ENCODE assay signal across 9 cellular contexts in the genomic region with DNA sequence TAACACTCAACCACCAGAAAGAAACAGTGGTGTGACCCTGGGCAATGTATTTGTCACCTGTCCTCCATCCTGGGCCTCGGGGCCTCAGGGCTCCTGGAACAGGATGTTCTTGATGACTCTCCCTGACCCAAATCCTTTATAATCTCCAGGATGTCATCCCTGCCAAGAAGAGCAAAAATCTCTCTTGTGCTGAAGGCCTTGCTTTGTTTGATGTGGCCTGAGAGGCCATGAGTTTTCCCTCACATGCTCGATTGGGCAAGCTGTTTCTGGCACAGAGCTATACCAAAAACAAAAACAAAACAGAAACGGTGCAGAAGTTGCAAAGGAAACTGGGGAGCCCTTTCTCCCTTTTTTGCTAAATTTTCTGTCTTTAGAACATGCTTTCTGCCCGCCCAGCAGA. TPM values are rescaled to one million over a fixed set of nuclear protein-coding genes. Genes with fewer than 3 reads are reported as not detected.
DNase-seq lines count a peak whose midpoint lies in the region; ATAC-seq and TF ChIP-seq lines count a peak whose summit lies in the region.
"Had no signal": no experiment of that assay in that cellular context is flagged by ENCODE, and none has a peak within 500 bp of the region (broad histone marks: within the 10 kb centered on the region; RNA-seq: fewer than 3 reads in every experiment).

No MANE protein-coding gene starts in this region.

- H3K4ac ChIP-seq in mesendoderm (ENCODE audit: low read depth, low read length), result no peak overlapping the region

- ATAC-seq in Right ventricle myocardium inferior, result peak; percentile 89

- H2AK5ac ChIP-seq in mesendoderm (ENCODE audit: low read length), result no peak overlapping the region

- no peak overlapping the region for H3K23ac ChIP-seq in mesendoderm (ENCODE audit: low read length)

- H3K27ac Mint-ChIP-seq in endodermal cell, result no peak overlapping the region

- H3K27me3 Mint-ChIP-seq in endodermal cell (ENCODE audit: insufficient read depth), result no peaks in the 10 kb centered on the region

- H3K36me3 Mint-ChIP-seq in endodermal cell (ENCODE audit: low read depth), result no peaks in the 10 kb centered on the region
- H3K36me3 Mint-ChIP-seq: CD4-positive, alpha-beta memory T cell had no signal

- WGBS in mesendoderm (ENCODE audit: extremely low coverage, insufficient coverage, low lambda C conversion rate), result no CpG with 5 or more reads among the region's 4 CpGs
- WGBS in endodermal cell (ENCODE audit: insufficient coverage in 1 of 2, insufficient read length in 1 of 2), 2 experiments, result 84 to 94% methylated on average over 4 of the region's 4 CpGs

- H3K79me2 ChIP-seq in mesendoderm (ENCODE audit: control insufficient read depth, insufficient read depth, low read length), result no peaks in the 10 kb centered on the region

- no peak overlapping the region for H3K18ac ChIP-seq in mesendoderm (ENCODE audit: low read length)

- peak in 2 of 56 donors; percentile 17 to 18 for TF ChIP-seq CTCF in dorsolateral prefrontal cortex (IDR thresholded peaks at IDR 0.05 in 54 of 56, conservative IDR thresholded peaks at IDR 0.05 in 2 of 56; ENCODE audit: low read depth in 1 of 56, partially characterized antibody in 56 of 56)
- TF ChIP-seq CTCF in endodermal cell (conservative IDR thresholded peaks at IDR 0.05), result no peak

- H3K4me2 ChIP-seq in mesendoderm (ENCODE audit: low read length), result no peak overlapping the region

- H2BK15ac ChIP-seq in mesendoderm (replicated peaks; ENCODE audit: low read depth), result no peak overlapping the region

- H2BK120ac ChIP-seq in mesendoderm (ENCODE audit: low read depth, low read length), result no peak overlapping the region

- intact Hi-C loops in Right ventricle myocardium inferior (cut with DNase I) (loop anchor here (5.0 kb wide), 1 partner anchor 37 kb away; the partner anchor contains the start of gene ST3GAL5), cardiac septum (cut with DNase I) (loop anchor here (5.0 kb wide), 1 partner anchor 73 kb away; no protein-coding TSS in a partner anchor), dorsolateral prefrontal cortex (cut with DNase I) (loop anchor here (1.0 to 10.0 kb wide), 3 partner anchors 35 to 110 kb away; partner anchors contain the start of gene ST3GAL5 (in 1 of the 2))

- no peaks in the 10 kb centered on the region for H3K9me3 ChIP-seq in endodermal cell (ENCODE audit: control insufficient read depth, low read length)

- H3K27me3 ChIP-seq in dorsolateral prefrontal cortex, result no peaks in the 10 kb centered on the region
- no peaks in the 10 kb centered on the region for H3K27me3 ChIP-seq in mesendoderm (ENCODE audit: insufficient read depth, low read length, poor library complexity)
- no peaks in the 10 kb centered on the region for H3K27me3 ChIP-seq in endodermal cell (ENCODE audit: control insufficient read depth, insufficient read depth, low read length, poor library complexity, severe bottlenecking)

- H3K4me1 ChIP-seq in mesendoderm (ENCODE audit: control insufficient read depth, low read depth, low read length), result no peaks in the 10 kb centered on the region
- H3K4me1 ChIP-seq in endodermal cell (ENCODE audit: control insufficient read depth, insufficient read depth, low read length), result peaks cover 13% of the 10 kb centered on the region

- no peak overlapping the region for H3K9ac ChIP-seq in mesendoderm (ENCODE audit: low read length)
- H3K9ac ChIP-seq in endodermal cell (ENCODE audit: extremely low read depth, low read length, poor library complexity, severe bottlenecking), result no peak overlapping the region

- H3K56ac ChIP-seq in mesendoderm (ENCODE audit: low read length), result no peak overlapping the region

- no peaks in the 10 kb centered on the region for H3K9me3 Mint-ChIP-seq in endodermal cell
- H3K9me3 Mint-ChIP-seq: CD4-positive, alpha-beta memory T cell had no signal

- no peak overlapping the region for H2BK5ac ChIP-seq in mesendoderm (ENCODE audit: low read length)

- H3K4me3 ChIP-seq in dorsolateral prefrontal cortex (peak overlapping the region in 1 of 59 donors; percentile 14), mesendoderm (ENCODE audit: low read length) (no peak overlapping the region), endodermal cell (ENCODE audit: low read length) (no peak overlapping the region)

- H3K4me1 Mint-ChIP-seq in endodermal cell, result peaks cover 40% of the 10 kb centered on the region

- H3K4me3 Mint-ChIP-seq in endodermal cell, result no peak overlapping the region
- H3K4me3 Mint-ChIP-seq: CD4-positive, alpha-beta memory T cell had no signal

- H3K27ac ChIP-seq in dorsolateral prefrontal cortex (peak overlapping the region; percentile 71 to 99 (median 95)), mesendoderm (ENCODE audit: low read depth, low read length) (no peak overlapping the region), endodermal cell (ENCODE audit: low read depth, low read length) (no peak overlapping the region)

- H3K79me1 ChIP-seq in mesendoderm (ENCODE audit: low read length), result no peaks in the 10 kb centered on the region

- no peak overlapping the region for H4K8ac ChIP-seq in mesendoderm (ENCODE audit: low read depth, low read length)

- no peak overlapping the region for H4K5ac ChIP-seq in mesendoderm (ENCODE audit: low read length)

- no peaks in the 10 kb centered on the region for H3K36me3 ChIP-seq in mesendoderm (ENCODE audit: control insufficient read depth, insufficient read depth, low read length)
- no peaks in the 10 kb centered on the region for H3K36me3 ChIP-seq in endodermal cell (ENCODE audit: control insufficient read depth, insufficient read depth, low read length)

- peak; percentile 79 for DNase-seq in Right ventricle myocardium inferior (ENCODE audit: missing footprints)
- DNase-seq in cardiac septum (ENCODE audit: low spot score), result no peak
- DNase-seq in dorsolateral prefrontal cortex, result peak in 2 of 10 donors; percentile 34 to 42
- DNase-seq in mesendoderm, result peak; percentile 21
- DNase-seq in NCI-H524 treated with DMSO at 0.1 percent for 48 hours (lab: John Stamatoyannopoulos, UW), result no peak
- no peak for DNase-seq in endodermal cell
- no peak for DNase-seq in UCSD-AML1 (lab: John Stamatoyannopoulos, UW; ENCODE audit: unreplicated experiment)
- no peak for DNase-seq in middle frontal gyrus (ENCODE audit: extremely low spot score, low spot score)
- DNase-seq: CD4-positive, alpha-beta memory T cell had no signal

RNA-seq across cellular contexts. Expression of gene ST3GAL5, which starts 35.7 kb away (rescaled TPM):
- 6.8 TPM for total RNA-seq in Right ventricle myocardium inferior
- 3.8 TPM for total RNA-seq in cardiac septum
- total RNA-seq in dorsolateral prefrontal cortex, result 100 to 1,000 TPM in 11 of 120 experiments, 10 to 100 TPM in 109; 56.0 to 109 (median 86.7) TPM
- polyA plus RNA-seq in mesendoderm (2013, experiment 1 of 2), result 1.3 TPM
- polyA plus RNA-seq in mesendoderm (2013, experiment 2 of 2), result 0.92 TPM
- total RNA-seq in endodermal cell, result 10 to 100 TPM; 26.6 to 27.4 TPM
- polyA plus RNA-seq in endodermal cell (2013, experiment 1 of 2), result 15.1 TPM
- 15.8 TPM for polyA plus RNA-seq in endodermal cell (2013, experiment 2 of 2)

Comparison
In these comparisons a context has a peak if more than half of its experiments do, and no peak if none do; other contexts are left out.
1. DNase-seq: peak in Right ventricle myocardium inferior (single experiment) and mesendoderm (single experiment); none in cardiac septum (single experiment), NCI-H524 treated with DMSO at 0.1 percent for 48 hours (single experiment), endodermal cell (single experiment), UCSD-AML1 (single experiment) and middle frontal gyrus (single experiment).
2. H3K27ac ChIP-seq: peak in dorsolateral prefrontal cortex (59 of 59); none in mesendoderm (single experiment) and endodermal cell (single experiment).